In the genomic region with DNA sequence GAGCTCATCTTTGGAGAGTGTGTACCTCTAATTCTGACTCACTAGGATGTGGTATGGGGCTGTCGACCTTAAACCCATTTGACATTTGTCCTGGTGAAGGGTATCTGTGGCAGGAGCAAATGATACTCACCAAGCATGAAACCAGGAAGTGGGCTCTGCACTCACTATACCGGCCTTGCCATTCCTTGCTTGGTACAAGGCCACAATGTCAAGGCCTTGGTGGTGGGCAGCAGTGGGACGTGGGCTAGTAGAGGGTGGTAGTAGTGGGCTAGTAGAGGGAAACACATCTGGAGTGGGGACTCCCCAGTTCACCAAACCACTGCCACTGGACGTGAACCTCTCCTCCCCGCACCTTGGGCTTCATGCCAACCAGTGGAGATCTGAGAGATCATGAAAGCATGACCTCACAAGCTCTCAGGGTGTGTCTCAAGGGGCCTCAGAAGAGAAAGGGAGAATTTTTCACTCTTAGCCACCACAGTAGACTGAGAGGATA, we compare ENCODE assay signal across 9 cellular contexts. TPM values are rescaled to one million over a fixed set of nuclear protein-coding genes. Genes with fewer than 3 reads are reported as not detected.
DNase-seq lines count a peak whose midpoint lies in the region; ATAC-seq and TF ChIP-seq lines count a peak whose summit lies in the region.
"Had no signal": no experiment of that assay in that cellular context is flagged by ENCODE, and none has a peak within 500 bp of the region (broad histone marks: within the 10 kb centered on the region; RNA-seq: fewer than 3 reads in every experiment).

No MANE protein-coding gene starts in this region.

- H3K36me3 ChIP-seq in BLaER1: no peaks in the 10 kb centered on the region
- H3K36me3 ChIP-seq in WERI-Rb-1: no peaks in the 10 kb centered on the region

- no peak overlapping the region for H3K9ac ChIP-seq in BLaER1

- H3K4me2 ChIP-seq in BLaER1: peak overlapping the region; percentile 60

- peak; percentile 58 for ATAC-seq in GM19324 (IDR thresholded peaks at IDR 0.05; ENCODE audit: low FRiP score, unreplicated experiment)
- peak; percentile 74 for ATAC-seq in HG03045 (IDR thresholded peaks at IDR 0.05; ENCODE audit: unreplicated experiment)
- ATAC-seq: foreskin keratinocyte had no signal

- TF ChIP-seq CTCF in WERI-Rb-1 (IDR thresholded peaks at IDR 0.05; ENCODE audit: low read depth, low read length): no peak

- H3K4me3 ChIP-seq in BLaER1: no peak overlapping the region
- no peak overlapping the region for H3K4me3 ChIP-seq in WERI-Rb-1 (ENCODE audit: low read depth, low read length)

- H3K9me3 ChIP-seq in BLaER1 (no peaks in the 10 kb centered on the region), WERI-Rb-1 (ENCODE audit: severe bottlenecking) (no peaks in the 10 kb centered on the region)

- H3K27me3 ChIP-seq in BLaER1 (no peaks in the 10 kb centered on the region), WERI-Rb-1 (ENCODE audit: insufficient read depth, low read depth, severe bottlenecking) (no peaks in the 10 kb centered on the region)
- H3K27me3 ChIP-seq: foreskin keratinocyte had no signal

- H3K27ac ChIP-seq in BLaER1 (peak overlapping the region; percentile 56; the same call in 1 of the 2 replicates), WERI-Rb-1 (no peak overlapping the region)
- H3K27ac ChIP-seq: foreskin keratinocyte had no signal

- DNase-seq in activated CD8-positive, alpha-beta memory T cell treated with anti-CD3 and anti-CD28 coated beads for 48 hours (ENCODE audit: low read depth in 2 of 3, low spot score in 2 of 3): peak; percentile 52 to 66 (median 61)
- DNase-seq in WERI-Rb-1: no peak
- DNase-seq in occipital lobe (lab: John Stamatoyannopoulos, UW): no peak
- no peak for DNase-seq in NCI-H2171 (lab: John Stamatoyannopoulos, UW)
- DNase-seq in NCI-H1436 (lab: John Stamatoyannopoulos, UW): no peak
- DNase-seq: foreskin keratinocyte had no signal

- no peaks in the 10 kb centered on the region for H4K20me1 ChIP-seq in BLaER1

- peaks cover 29% of the 10 kb centered on the region for H3K4me1 ChIP-seq in BLaER1

RNA-seq across cellular contexts. Expression of a gene that starts 11.5 kb away (rescaled TPM):
- 1.6 TPM for total RNA-seq in occipital lobe

Comparison
In these comparisons a context has a peak if more than half of its experiments do, and no peak if none do; other contexts are left out.
1. DNase-seq: peak in activated CD8-positive, alpha-beta memory T cell treated with anti-CD3 and anti-CD28 coated beads for 48 hours (3 of 3); none in WERI-Rb-1 (single experiment), occipital lobe (single experiment), NCI-H2171 (single experiment) and NCI-H1436 (single experiment).